In the genomic region with DNA sequence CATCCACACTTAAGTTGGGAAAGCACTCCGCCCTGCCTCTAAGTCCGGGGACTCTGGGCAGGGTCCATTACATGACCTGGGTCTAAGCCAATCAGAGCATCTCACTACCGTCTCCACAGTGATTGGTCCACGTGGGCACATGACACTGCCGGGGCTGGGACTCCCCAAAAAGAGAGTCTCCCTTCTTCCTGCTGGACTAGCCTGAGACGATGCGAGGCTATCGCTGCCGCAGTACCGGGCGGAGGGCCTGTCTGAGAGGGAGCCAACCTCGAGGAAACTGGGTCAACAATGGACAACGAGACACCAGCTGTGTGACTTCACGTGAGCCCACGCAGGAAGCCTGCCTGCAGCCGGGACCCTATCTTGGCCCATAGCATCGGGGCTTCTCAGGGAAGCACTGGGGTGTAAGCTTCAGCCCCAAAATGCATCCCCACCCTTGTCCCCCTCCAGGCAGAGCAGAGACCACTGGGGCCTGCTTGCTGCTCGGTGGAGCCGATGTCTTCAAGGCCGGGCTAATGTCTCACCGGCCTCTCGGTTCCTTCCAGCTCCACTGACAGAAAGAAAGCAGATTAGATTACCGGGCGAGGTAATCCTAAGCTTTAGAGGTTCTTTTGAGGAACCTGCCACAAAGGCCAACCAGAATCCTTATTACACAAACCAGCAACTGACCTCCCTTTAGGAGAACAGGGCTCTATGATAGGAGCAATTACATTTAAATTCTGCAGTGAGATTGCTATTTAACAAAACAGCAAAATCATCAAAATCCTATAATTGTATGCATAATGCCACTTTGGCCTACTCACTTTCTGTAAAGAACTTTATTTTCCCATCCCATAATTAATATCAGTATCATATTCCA, we compare ENCODE assay signal across 15 cellular contexts.
"Had no signal": no experiment of that assay in that cellular context is flagged by ENCODE, and none has a peak within 500 bp of the region (broad histone marks: within the 10 kb centered on the region; RNA-seq: fewer than 3 reads in every experiment).

No MANE protein-coding gene starts in this region.

- H3K9me3 Mint-ChIP-seq: activated naive CD4-positive, alpha-beta T cell treated with anti-CD3 and anti-CD28 coated beads, Interleukin-2, amount 50 U/mL, for 72 hours; dendritic cell treated with granulocyte-macrophage colony-stimulating factor and Interleukin-4, amounts not matched to agents 40 ng/mL and 50 ng/mL, for 4 days; mesothelial cell of epicardium; natural killer cell treated with Interleukin-12 subunit alpha and Interleukin-12 subunit beta and Interleukin-15 and Interleukin-18, amount 100 ng/mL, for 72 hours had no signal

- H3K4me3 ChIP-seq: hepatocyte, transverse colon, vagina had no signal

- H3K4me1 ChIP-seq: transverse colon had no signal

- H3K36me3 ChIP-seq: transverse colon, vagina had no signal

- H3K27ac ChIP-seq: hepatocyte, transverse colon, vagina had no signal

- H3K36me3 Mint-ChIP-seq: activated naive CD4-positive, alpha-beta T cell treated with anti-CD3 and anti-CD28 coated beads, Interleukin-2, amount 50 U/mL, for 72 hours; mesothelial cell of epicardium; natural killer cell treated with Interleukin-12 subunit alpha and Interleukin-12 subunit beta and Interleukin-15 and Interleukin-18, amount 100 ng/mL, for 72 hours had no signal

- ATAC-seq: activated naive CD4-positive, alpha-beta T cell treated with anti-CD3 and anti-CD28 coated beads, Interleukin-2, amount 50 U/mL, for 72 hours; left colon had no signal

- H3K4me3 Mint-ChIP-seq: dendritic cell treated with granulocyte-macrophage colony-stimulating factor and Interleukin-4, amounts not matched to agents 40 ng/mL and 50 ng/mL, for 4 days; mesothelial cell of epicardium; natural killer cell treated with Interleukin-12 subunit alpha and Interleukin-12 subunit beta and Interleukin-15 and Interleukin-18, amount 100 ng/mL, for 72 hours had no signal

- H3K27ac Mint-ChIP-seq: activated naive CD4-positive, alpha-beta T cell treated with anti-CD3 and anti-CD28 coated beads, Interleukin-2, amount 50 U/mL, for 72 hours; dendritic cell treated with granulocyte-macrophage colony-stimulating factor and Interleukin-4, amounts not matched to agents 40 ng/mL and 50 ng/mL, for 4 days; mesothelial cell of epicardium; natural killer cell treated with Interleukin-12 subunit alpha and Interleukin-12 subunit beta and Interleukin-15 and Interleukin-18, amount 100 ng/mL, for 72 hours had no signal

- H3K9me3 ChIP-seq: transverse colon, vagina had no signal

- H3K27me3 ChIP-seq: hepatocyte, transverse colon, vagina had no signal

- DNase-seq: activated CD4-positive, alpha-beta T cell treated with anti-CD3 and anti-CD28 coated beads for 1 hour; activated gamma-delta T cell treated with Interleukin-2 at 50 U/mL for 16 hours; effector CD8-positive, alpha-beta T cell; left colon; occipital lobe; stimulated activated CD4-positive, alpha-beta T cell treated with anti-CD3 and anti-CD28 coated beads, Interleukin-2, amount 100 ng/mL, for 24 hours; stimulated activated naive CD4-positive, alpha-beta T cell treated with Interleukin-2 at 50 U/mL for 16 hours; T1000; transverse colon had no signal
